ENCODE assay signal across 17 cellular contexts in genomic region chr16:85270365-85270764, GRCh38.
DNase-seq lines count a peak whose midpoint lies in the region; ATAC-seq and TF ChIP-seq lines count a peak whose summit lies in the region.
"Had no signal": no experiment of that assay in that cellular context is flagged by ENCODE, and none has a peak within 500 bp of the region (broad histone marks: within the 10 kb centered on the region; RNA-seq: fewer than 3 reads in every experiment).

No MANE protein-coding gene starts in this region.

- POLR2A ChIA-PET in activated CD8-positive, alpha-beta T cell treated with anti-CD3 and anti-CD28 coated beads for 36 hours (lab: Charles Lee) = no interaction called here

- no peaks in the 10 kb centered on the region for H3K4me1 ChIP-seq in endodermal cell (ENCODE audit: control insufficient read depth, insufficient read depth, low read length)

- H3K9me3 Mint-ChIP-seq in endodermal cell = no peaks in the 10 kb centered on the region
- no peaks in the 10 kb centered on the region for H3K9me3 Mint-ChIP-seq in nephron progenitor cell
- H3K9me3 Mint-ChIP-seq in activated CD8-positive, alpha-beta T cell treated with anti-CD3 and anti-CD28 coated beads for 36 hours = no peaks in the 10 kb centered on the region
- H3K9me3 Mint-ChIP-seq: CD4-positive, alpha-beta T cell had no signal

- no peak overlapping the region for H3K4me3 Mint-ChIP-seq in endodermal cell
- no peak overlapping the region for H3K4me3 Mint-ChIP-seq in nephron progenitor cell
- H3K4me3 Mint-ChIP-seq in activated CD8-positive, alpha-beta T cell treated with anti-CD3 and anti-CD28 coated beads for 36 hours = no peak overlapping the region
- H3K4me3 Mint-ChIP-seq: CD4-positive, alpha-beta T cell had no signal

- DNase-seq in AG08395 (ENCODE audit: low spot score) (peak; percentile 25), SK-N-DZ (ENCODE audit: low spot score) (peak; percentile 77), endodermal cell (no peak), nephron progenitor cell (no peak), AML-193 (lab: John Stamatoyannopoulos, UW) (no peak), NCI-H128 (lab: John Stamatoyannopoulos, UW; ENCODE audit: unreplicated experiment) (no peak)
- no peak for DNase-seq in activated CD8-positive, alpha-beta T cell treated with anti-CD3 and anti-CD28 coated beads for 36 hours
- DNase-seq: 8988T; CD4-positive, alpha-beta T cell; DMS79 treated with DMSO at 0.1 percent for 48 hours; GDM1; Karpas-422; NCI-H1105 treated with DMSO at 0.1 percent for 48 hours; NCI-H187 treated with DMSO at 0.1 percent for 48 hours; NCI-H446; SHP77 had no signal

- 89 to 90% methylated on average over 10 to 13 of the region's 13 CpGs for WGBS in endodermal cell (ENCODE audit: insufficient coverage in 1 of 2, insufficient read length in 1 of 2), 2 experiments

- H3K9me3 ChIP-seq in endodermal cell (ENCODE audit: control insufficient read depth, low read length) = no peaks in the 10 kb centered on the region

- no peaks in the 10 kb centered on the region for H3K36me3 ChIP-seq in endodermal cell (ENCODE audit: control insufficient read depth, insufficient read depth, low read length)

- H3K27ac Mint-ChIP-seq in endodermal cell (no peak overlapping the region), nephron progenitor cell (peak overlapping the region; percentile 48)
- H3K27ac Mint-ChIP-seq in activated CD8-positive, alpha-beta T cell treated with anti-CD3 and anti-CD28 coated beads for 36 hours = no peak overlapping the region
- H3K27ac Mint-ChIP-seq: CD4-positive, alpha-beta T cell had no signal

- H3K27me3 Mint-ChIP-seq in endodermal cell (ENCODE audit: insufficient read depth) = no peaks in the 10 kb centered on the region
- H3K27me3 Mint-ChIP-seq in nephron progenitor cell (ENCODE audit: low read depth, poor library complexity) = peaks cover 27% of the 10 kb centered on the region
- H3K27me3 Mint-ChIP-seq in activated CD8-positive, alpha-beta T cell treated with anti-CD3 and anti-CD28 coated beads for 36 hours = peaks cover 3% of the 10 kb centered on the region
- H3K27me3 Mint-ChIP-seq: CD4-positive, alpha-beta T cell had no signal

- H3K27me3 ChIP-seq in endodermal cell (ENCODE audit: control insufficient read depth, insufficient read depth, low read length, poor library complexity, severe bottlenecking) = no peaks in the 10 kb centered on the region

- H3K4me1 Mint-ChIP-seq in endodermal cell = no peaks in the 10 kb centered on the region
- peaks cover 38% of the 10 kb centered on the region for H3K4me1 Mint-ChIP-seq in nephron progenitor cell
- H3K4me1 Mint-ChIP-seq in activated CD8-positive, alpha-beta T cell treated with anti-CD3 and anti-CD28 coated beads for 36 hours (ENCODE audit: low read depth) = no peaks in the 10 kb centered on the region

- H3K9ac ChIP-seq in endodermal cell (ENCODE audit: extremely low read depth, low read length, poor library complexity, severe bottlenecking) = no peak overlapping the region

- no peak overlapping the region for H3K4me3 ChIP-seq in endodermal cell (ENCODE audit: low read length)

- H3K36me3 Mint-ChIP-seq in endodermal cell (ENCODE audit: low read depth) (no peaks in the 10 kb centered on the region), nephron progenitor cell (ENCODE audit: low read depth) (no peaks in the 10 kb centered on the region)
- no peaks in the 10 kb centered on the region for H3K36me3 Mint-ChIP-seq in activated CD8-positive, alpha-beta T cell treated with anti-CD3 and anti-CD28 coated beads for 36 hours (ENCODE audit: low read depth)

- peak overlapping the region; percentile 63 for H3K27ac ChIP-seq in endodermal cell (ENCODE audit: low read depth, low read length)

- CTCF ChIA-PET in activated CD8-positive, alpha-beta T cell treated with anti-CD3 and anti-CD28 coated beads for 36 hours (lab: Charles Lee) = no interaction called here

- TF ChIP-seq CTCF in endodermal cell (conservative IDR thresholded peaks at IDR 0.05) = no peak
- no peak for TF ChIP-seq CTCF in nephron progenitor cell (IDR thresholded peaks at IDR 0.05)
- TF ChIP-seq CTCF in activated CD8-positive, alpha-beta T cell treated with anti-CD3 and anti-CD28 coated beads for 36 hours (IDR thresholded peaks at IDR 0.05) = no peak

- intact Hi-C loops in activated CD8-positive, alpha-beta T cell treated with anti-CD3 and anti-CD28 coated beads for 36 hours (cut with micrococcal nuclease) = no loop called here

- no peak for ATAC-seq in HG02840 (IDR thresholded peaks at IDR 0.05; ENCODE audit: low FRiP score, unreplicated experiment)
- no peak for ATAC-seq in activated CD8-positive, alpha-beta T cell treated with anti-CD3 and anti-CD28 coated beads for 36 hours

Comparison
In these comparisons a context has a peak if more than half of its experiments do, and no peak if none do; other contexts are left out.
1. DNase-seq: peak in AG08395 (single experiment) and SK-N-DZ (single experiment); none in endodermal cell (single experiment), nephron progenitor cell (single experiment), AML-193 (0 of 2), activated CD8-positive, alpha-beta T cell treated with anti-CD3 and anti-CD28 coated beads for 36 hours (single experiment) and NCI-H128 (single experiment).